ENCODE assay signal across 8 cellular contexts in genomic region chr3:159861369-159861987, GRCh38. TPM values are rescaled to one million over a fixed set of nuclear protein-coding genes. Genes with fewer than 3 reads are reported as not detected.
A peak's percentile ranks its signal among the peaks of the same experiment; 100 is the strongest.
DNase-seq lines count a peak whose midpoint lies in the region; ATAC-seq and TF ChIP-seq lines count a peak whose summit lies in the region.
"Had no signal": no experiment of that assay in that cellular context is flagged by ENCODE, and none has a peak within 500 bp of the region (broad histone marks: within the 10 kb centered on the region; RNA-seq: fewer than 3 reads in every experiment).

No MANE protein-coding gene starts in this region.

- H2AFZ ChIP-seq in OCI-LY3 (ENCODE audit: low read depth, low read length) = no peak overlapping the region

- peak overlapping the region; percentile 59 for H3K4me2 ChIP-seq in OCI-LY3 (ENCODE audit: low read length)

- H4K20me1 ChIP-seq in OCI-LY3 (ENCODE audit: insufficient read depth, low read length) = no peaks in the 10 kb centered on the region

- TF ChIP-seq POLR2A in sigmoid colon (IDR thresholded peaks at IDR 0.05) (no peak), prostate gland (IDR thresholded peaks at IDR 0.05) (no peak)

- H3K27me3 ChIP-seq in OCI-LY3 (ENCODE audit: low read depth, low read length) (no peaks in the 10 kb centered on the region), sigmoid colon (no peaks in the 10 kb centered on the region), prostate gland (replicated peaks; ENCODE audit: insufficient read depth) (no peaks in the 10 kb centered on the region)

- no peaks in the 10 kb centered on the region for H3K36me3 ChIP-seq in OCI-LY3 (replicated peaks; ENCODE audit: low read depth, low read length)
- H3K36me3 ChIP-seq in sigmoid colon = no peaks in the 10 kb centered on the region
- H3K36me3 ChIP-seq in prostate gland = no peaks in the 10 kb centered on the region

- no peak overlapping the region for H3K9ac ChIP-seq in OCI-LY3 (ENCODE audit: low read length)

- 71 to 87% methylated on average over 4 of the region's 4 CpGs for WGBS in sigmoid colon, 2 donors
- WGBS in prostate gland = 86% methylated on average over 4 of the region's 4 CpGs

- H3K27ac ChIP-seq in OCI-LY3 (ENCODE audit: low read length) = no peak overlapping the region; the same call in 1 of the 2 replicates
- peak overlapping the region; percentile 1 to 95 (median 62) for H3K27ac ChIP-seq in sigmoid colon
- H3K27ac ChIP-seq in prostate gland = no peak overlapping the region

- no peak for TF ChIP-seq EP300 in sigmoid colon (IDR thresholded peaks at IDR 0.05)

- no peaks in the 10 kb centered on the region for H3K79me2 ChIP-seq in OCI-LY3 (ENCODE audit: low read length)

- DNase-seq in sigmoid colon = no peak
- no peak for DNase-seq in NCI-H345 treated with DMSO at 0.1 percent for 48 hours (lab: John Stamatoyannopoulos, UW; ENCODE audit: unreplicated experiment)
- no peak for DNase-seq in prostate gland (ENCODE audit: low spot score)
- no peak for DNase-seq in Kasumi-1 (lab: John Stamatoyannopoulos, UW)
- DNase-seq: NCI-H748 treated with DMSO at 0.1 percent for 48 hours had no signal

- TF ChIP-seq CTCF in OCI-LY3 (IDR thresholded peaks at IDR 0.05; ENCODE audit: low read depth, low read length) = no peak
- no peak for TF ChIP-seq CTCF in sigmoid colon (IDR thresholded peaks at IDR 0.05)
- no peak for TF ChIP-seq CTCF in prostate gland (IDR thresholded peaks at IDR 0.05)

- intact Hi-C loops in sigmoid colon (cut with DNase I) = no loop called here
- intact Hi-C loops in prostate gland (cut with DNase I) = no loop called here

- peaks cover 27% of the 10 kb centered on the region for H3K4me1 ChIP-seq in OCI-LY3 (ENCODE audit: low read length)
- peaks cover 0 to 97% (median 88%) of the 10 kb centered on the region in 4 donors for H3K4me1 ChIP-seq in sigmoid colon
- no peaks in the 10 kb centered on the region for H3K4me1 ChIP-seq in prostate gland (replicated peaks)

- H3K9me3 ChIP-seq in OCI-LY3 (ENCODE audit: insufficient read depth, low read length) (no peaks in the 10 kb centered on the region), sigmoid colon (no peaks in the 10 kb centered on the region), prostate gland (no peaks in the 10 kb centered on the region)

- ATAC-seq in GM19035 (IDR thresholded peaks at IDR 0.05; ENCODE audit: unreplicated experiment) (peak; percentile 73), HG02678 (IDR thresholded peaks at IDR 0.05; ENCODE audit: unreplicated experiment) (peak; percentile 73)

- H3K4me3 ChIP-seq in OCI-LY3 (ENCODE audit: low read length) (peak overlapping the region; percentile 2), sigmoid colon (no peak overlapping the region), prostate gland (no peak overlapping the region)

RNA-seq across cellular contexts. Expression of gene SCHIP1, which starts 21.8 kb away (rescaled TPM):
- total RNA-seq in sigmoid colon (10 to 100 TPM; 19.9 to 44.1 (median 31.3) TPM), prostate gland (10 to 100 TPM in 1 of 2 donors, 1 to 10 TPM in 1; 2.6 to 35.3 TPM)
- 1 to 10 TPM in 2 of 3 donors, not detected in 1; 1.8 to 4.1 TPM for polyA plus RNA-seq in sigmoid colon

Comparison
In these comparisons a context has a peak if more than half of its experiments do, and no peak if none do; other contexts are left out.
1. H3K27ac ChIP-seq: peak in sigmoid colon (4 of 4); none in OCI-LY3 (single experiment) and prostate gland (0 of 2).